19 cellular contexts compared by ENCODE assay signal in genomic region chr7:2272031-2272430, GRCh38. TPM values are rescaled to one million over a fixed set of nuclear protein-coding genes. Genes with fewer than 3 reads are reported as not detected.
A peak's percentile ranks its signal among the peaks of the same experiment; 100 is the strongest.
DNase-seq lines count a peak whose midpoint lies in the region; ATAC-seq, FAIRE-seq and TF ChIP-seq lines count a peak whose summit lies in the region.
"Had no signal": no experiment of that assay in that cellular context is flagged by ENCODE, and none has a peak within 500 bp of the region (broad histone marks: within the 10 kb centered on the region; RNA-seq: fewer than 3 reads in every experiment).

No MANE protein-coding gene starts in this region.

- FAIRE-seq in pancreas (lab: Jason Lieb, UNC) = no peak
- FAIRE-seq: HTR-8/SVneo had no signal

- intact Hi-C loops in pancreas (cut with DNase I) = no loop called here
- intact Hi-C loops in activated CD4-positive, alpha-beta T cell treated with anti-CD3 and anti-CD28 coated beads, Interleukin-2, amount 10 ng/mL, durations not matched to agents 24 days and 14 days (cut with micrococcal nuclease) = no loop called here

- H3K36me3 ChIP-seq in pancreas = no peaks in the 10 kb centered on the region

- H3K4me1 ChIP-seq in pancreas = no peaks in the 10 kb centered on the region

- H3K4me3 ChIP-seq in pancreas = no peak overlapping the region
- H3K4me3 ChIP-seq: PC-9 had no signal

- peak; percentile 48 for DNase-seq in NCI-H82 (lab: John Stamatoyannopoulos, UW)
- peak; percentile 83 for DNase-seq in amniotic epithelial cell (ENCODE audit: low read depth)
- peak; percentile 6 for DNase-seq in medulla oblongata (ENCODE audit: extremely low spot score)
- DNase-seq in natural killer cell treated with Interleukin-12 subunit alpha and Interleukin-12 subunit beta and Interleukin-15 and Interleukin-18, amount 100 ng/mL, for 72 hours (ENCODE audit: low spot score) = no peak
- DNase-seq in pancreas = no peak
- DNase-seq in activated CD4-positive, alpha-beta T cell treated with anti-CD3 and anti-CD28 coated beads, Interleukin-2, amount 10 ng/mL, durations not matched to agents 24 days and 14 days = no peak
- DNase-seq in stimulated activated CD4-positive, alpha-beta T cell treated with anti-CD3 and anti-CD28 coated beads, Interleukin-4, amount 100 ng/mL, for 1 hour = no peak
- DNase-seq: ACHN; AML-193; CD4-positive, CD25-positive, alpha-beta regulatory T cell; NCI-H1105 treated with DMSO at 0.1 percent for 48 hours; NCI-H187; NCI-H345; NCI-H526 treated with DMSO at 0.1 percent for 48 hours; PC-9 had no signal

- H3K27ac Mint-ChIP-seq in natural killer cell treated with Interleukin-12 subunit alpha and Interleukin-12 subunit beta and Interleukin-15 and Interleukin-18, amount 100 ng/mL, for 72 hours = no peak overlapping the region
- no peak overlapping the region for H3K27ac Mint-ChIP-seq in activated CD4-positive, alpha-beta T cell treated with anti-CD3 and anti-CD28 coated beads, Interleukin-2, amount 10 ng/mL, durations not matched to agents 24 days and 14 days
- H3K27ac Mint-ChIP-seq: CD4-positive, CD25-positive, alpha-beta regulatory T cell; IgD-negative memory B cell had no signal

- 88% methylated on average over 9 of the region's 9 CpGs for WGBS in pancreas, 2 donors

- no peaks in the 10 kb centered on the region for H3K36me3 Mint-ChIP-seq in natural killer cell treated with Interleukin-12 subunit alpha and Interleukin-12 subunit beta and Interleukin-15 and Interleukin-18, amount 100 ng/mL, for 72 hours
- peaks cover 3% of the 10 kb centered on the region for H3K36me3 Mint-ChIP-seq in activated CD4-positive, alpha-beta T cell treated with anti-CD3 and anti-CD28 coated beads, Interleukin-2, amount 10 ng/mL, durations not matched to agents 24 days and 14 days (ENCODE audit: low read depth)
- H3K36me3 Mint-ChIP-seq: IgD-negative memory B cell had no signal

- no peak overlapping the region for H3K4me3 Mint-ChIP-seq in natural killer cell treated with Interleukin-12 subunit alpha and Interleukin-12 subunit beta and Interleukin-15 and Interleukin-18, amount 100 ng/mL, for 72 hours
- no peak overlapping the region for H3K4me3 Mint-ChIP-seq in activated CD4-positive, alpha-beta T cell treated with anti-CD3 and anti-CD28 coated beads, Interleukin-2, amount 10 ng/mL, durations not matched to agents 24 days and 14 days
- H3K4me3 Mint-ChIP-seq: CD4-positive, CD25-positive, alpha-beta regulatory T cell; IgD-negative memory B cell had no signal

- no peaks in the 10 kb centered on the region for H3K27me3 Mint-ChIP-seq in natural killer cell treated with Interleukin-12 subunit alpha and Interleukin-12 subunit beta and Interleukin-15 and Interleukin-18, amount 100 ng/mL, for 72 hours
- H3K27me3 Mint-ChIP-seq in activated CD4-positive, alpha-beta T cell treated with anti-CD3 and anti-CD28 coated beads, Interleukin-2, amount 10 ng/mL, durations not matched to agents 24 days and 14 days = no peaks in the 10 kb centered on the region
- H3K27me3 Mint-ChIP-seq: CD4-positive, CD25-positive, alpha-beta regulatory T cell; IgD-negative memory B cell had no signal

- H3K4me1 Mint-ChIP-seq in natural killer cell treated with Interleukin-12 subunit alpha and Interleukin-12 subunit beta and Interleukin-15 and Interleukin-18, amount 100 ng/mL, for 72 hours (ENCODE audit: low read depth in 2 of 2) = no peaks in the 10 kb centered on the region
- no peaks in the 10 kb centered on the region for H3K4me1 Mint-ChIP-seq in activated CD4-positive, alpha-beta T cell treated with anti-CD3 and anti-CD28 coated beads, Interleukin-2, amount 10 ng/mL, durations not matched to agents 24 days and 14 days
- H3K4me1 Mint-ChIP-seq: CD4-positive, CD25-positive, alpha-beta regulatory T cell; IgD-negative memory B cell had no signal

- ATAC-seq in natural killer cell treated with Interleukin-12 subunit alpha and Interleukin-12 subunit beta and Interleukin-15 and Interleukin-18, amount 100 ng/mL, for 72 hours = no peak
- no peak for ATAC-seq in pancreas
- ATAC-seq: HCT116 had no signal

- H3K9me3 ChIP-seq in pancreas = no peaks in the 10 kb centered on the region

- H3K27me3 ChIP-seq in pancreas = no peaks in the 10 kb centered on the region

- no peak overlapping the region for H3K27ac ChIP-seq in pancreas
- H3K27ac ChIP-seq: HL-60, PC-9 had no signal

- no peaks in the 10 kb centered on the region for H3K9me3 Mint-ChIP-seq in natural killer cell treated with Interleukin-12 subunit alpha and Interleukin-12 subunit beta and Interleukin-15 and Interleukin-18, amount 100 ng/mL, for 72 hours
- no peaks in the 10 kb centered on the region for H3K9me3 Mint-ChIP-seq in activated CD4-positive, alpha-beta T cell treated with anti-CD3 and anti-CD28 coated beads, Interleukin-2, amount 10 ng/mL, durations not matched to agents 24 days and 14 days
- H3K9me3 Mint-ChIP-seq: CD4-positive, CD25-positive, alpha-beta regulatory T cell; IgD-negative memory B cell had no signal

- no peak for TF ChIP-seq CTCF in pancreas (IDR thresholded peaks at IDR 0.05)

RNA-seq across cellular contexts. Expression of gene NUDT1, which starts 30.0 kb away (rescaled TPM):
- 10 to 100 TPM; 31.7 to 65.2 TPM for total RNA-seq in natural killer cell treated with Interleukin-12 subunit alpha and Interleukin-12 subunit beta and Interleukin-15 and Interleukin-18, amount 100 ng/mL, for 72 hours
- total RNA-seq in pancreas = 1 to 10 TPM; 2.6 to 6.9 (median 3.7) TPM
- polyA plus RNA-seq in pancreas = 1 to 10 TPM; 6.4 to 7.2 TPM
- total RNA-seq in activated CD4-positive, alpha-beta T cell treated with anti-CD3 and anti-CD28 coated beads, Interleukin-2, amount 10 ng/mL, durations not matched to agents 24 days and 14 days = 69.9 and 81.6 TPM in 2 replicates

RNA-seq across cellular contexts. Expression of gene MRM2, which starts 30.0 kb away (rescaled TPM):
- total RNA-seq in natural killer cell treated with Interleukin-12 subunit alpha and Interleukin-12 subunit beta and Interleukin-15 and Interleukin-18, amount 100 ng/mL, for 72 hours = 10 to 100 TPM; 30.0 to 34.5 TPM
- 10 to 100 TPM in 1 of 6 donors, 1 to 10 TPM in 5; 3.5 to 11.8 (median 7.7) TPM for total RNA-seq in pancreas
- 10 to 100 TPM in 1 of 2 donors, 1 to 10 TPM in 1; 8.2 to 12.3 TPM for polyA plus RNA-seq in pancreas
- total RNA-seq in activated CD4-positive, alpha-beta T cell treated with anti-CD3 and anti-CD28 coated beads, Interleukin-2, amount 10 ng/mL, durations not matched to agents 24 days and 14 days = 47.2 and 47.9 TPM in 2 replicates

RNA-seq across cellular contexts. Expression of gene MAD1L1, which starts 39.3 kb away (rescaled TPM):
- total RNA-seq in natural killer cell treated with Interleukin-12 subunit alpha and Interleukin-12 subunit beta and Interleukin-15 and Interleukin-18, amount 100 ng/mL, for 72 hours = 10 to 100 TPM; 39.5 to 79.4 TPM
- 10 to 100 TPM in 4 of 6 donors, 1 to 10 TPM in 2; 9.8 to 13.8 (median 10.8) TPM for total RNA-seq in pancreas
- 10 to 100 TPM; 12.3 to 28.2 TPM for polyA plus RNA-seq in pancreas
- 48.3 and 54.0 TPM in 2 replicates for total RNA-seq in activated CD4-positive, alpha-beta T cell treated with anti-CD3 and anti-CD28 coated beads, Interleukin-2, amount 10 ng/mL, durations not matched to agents 24 days and 14 days

RNA-seq across cellular contexts. Expression of gene SNX8, which starts 42.2 kb away (rescaled TPM):
- total RNA-seq in natural killer cell treated with Interleukin-12 subunit alpha and Interleukin-12 subunit beta and Interleukin-15 and Interleukin-18, amount 100 ng/mL, for 72 hours = 10 to 100 TPM; 28.9 to 34.5 TPM
- 10 to 100 TPM in 4 of 6 donors, 1 to 10 TPM in 2; 9.3 to 16.1 (median 11.7) TPM for total RNA-seq in pancreas
- polyA plus RNA-seq in pancreas = 10 to 100 TPM in 1 of 2 donors, 1 to 10 TPM in 1; 7.1 to 11.9 TPM
- total RNA-seq in activated CD4-positive, alpha-beta T cell treated with anti-CD3 and anti-CD28 coated beads, Interleukin-2, amount 10 ng/mL, durations not matched to agents 24 days and 14 days = 42.2 and 42.4 TPM in 2 replicates

Comparison
In these comparisons a context has a peak if more than half of its experiments do, and no peak if none do; other contexts are left out.
1. DNase-seq: peak in NCI-H82 (single experiment), amniotic epithelial cell (single experiment) and medulla oblongata (single experiment); none in natural killer cell treated with Interleukin-12 subunit alpha and Interleukin-12 subunit beta and Interleukin-15 and Interleukin-18, amount 100 ng/mL, for 72 hours (single experiment), pancreas (0 of 6), activated CD4-positive, alpha-beta T cell treated with anti-CD3 and anti-CD28 coated beads, Interleukin-2, amount 10 ng/mL, durations not matched to agents 24 days and 14 days (single experiment) and stimulated activated CD4-positive, alpha-beta T cell treated with anti-CD3 and anti-CD28 coated beads, Interleukin-4, amount 100 ng/mL, for 1 hour (single experiment).